In the genomic region with DNA sequence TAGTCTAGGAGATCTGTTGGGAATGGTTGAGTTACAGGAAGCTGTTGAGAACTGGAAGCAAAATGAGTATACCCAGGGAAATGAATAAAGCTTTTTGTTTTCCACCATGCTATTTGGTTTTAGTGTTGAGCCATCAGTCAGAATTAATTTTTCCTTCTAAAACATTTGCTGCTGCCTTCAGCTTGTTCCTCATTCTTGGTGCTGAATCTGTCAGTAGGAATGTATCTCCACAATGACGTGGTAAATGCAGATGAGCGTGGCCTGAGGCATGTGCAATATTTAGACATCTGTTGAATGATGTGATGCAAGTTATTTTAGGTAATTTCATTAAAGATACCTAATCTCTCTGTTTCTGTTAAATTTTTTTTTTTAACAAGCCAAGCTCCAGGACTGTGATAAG, we compare ENCODE assay signal across 10 cellular contexts. TPM values are rescaled to one million over a fixed set of nuclear protein-coding genes. Genes with fewer than 3 reads are reported as not detected.
DNase-seq lines count a peak whose midpoint lies in the region; ATAC-seq and TF ChIP-seq lines count a peak whose summit lies in the region.
"Had no signal": no experiment of that assay in that cellular context is flagged by ENCODE, and none has a peak within 500 bp of the region (broad histone marks: within the 10 kb centered on the region; RNA-seq: fewer than 3 reads in every experiment).

No MANE protein-coding gene starts in this region.

- no peak for ATAC-seq in left lung

- no peak overlapping the region for H3K27ac ChIP-seq in trophoblast cell (ENCODE audit: low read depth, low read length)
- peak overlapping the region in 1 of 2 donors; percentile 33 for H3K27ac ChIP-seq in left lung

- no peak overlapping the region for H3K23ac ChIP-seq in trophoblast cell (ENCODE audit: low read length)

- no peak overlapping the region for H3K18ac ChIP-seq in trophoblast cell (ENCODE audit: low read length)

- H3K4me2 ChIP-seq in trophoblast cell (ENCODE audit: low read length) = no peak overlapping the region

- H3K9ac ChIP-seq in trophoblast cell (ENCODE audit: low read length) = no peak overlapping the region

- H3K4me1 Mint-ChIP-seq in chondrocyte (ENCODE audit: low read depth) = peaks cover 90% of the 10 kb centered on the region

- peaks cover 34 to 48% of the 10 kb centered on the region in 2 experiments for H3K36me3 ChIP-seq in trophoblast cell (ENCODE audit: control insufficient read depth in 1 of 2, insufficient read depth in 2 of 2, low read length in 2 of 2)
- H3K36me3 ChIP-seq in left lung = peaks cover 5 to 88% of the 10 kb centered on the region in 2 donors

- H3K4me3 ChIP-seq in trophoblast cell (ENCODE audit: low read depth, low read length) (no peak overlapping the region), left lung (no peak overlapping the region)

- no peak overlapping the region for H2AK5ac ChIP-seq in trophoblast cell (ENCODE audit: low read length)

- no peak overlapping the region for H2AFZ ChIP-seq in trophoblast cell (ENCODE audit: insufficient read depth, low read length, poor library complexity)

- peaks cover 33% of the 10 kb centered on the region for H3K79me2 ChIP-seq in trophoblast cell (ENCODE audit: control insufficient read depth, insufficient read depth, low read length, poor library complexity)

- H3K4me1 ChIP-seq in trophoblast cell (ENCODE audit: control insufficient read depth in 1 of 2, insufficient read depth in 2 of 2, low read length in 2 of 2) = peaks cover 0 to 4% of the 10 kb centered on the region in 2 experiments
- H3K4me1 ChIP-seq in left lung = peaks cover 29 to 98% of the 10 kb centered on the region in 2 donors

- no peak overlapping the region for H4K12ac ChIP-seq in trophoblast cell (ENCODE audit: low read depth, low read length)

- no peak overlapping the region for H4K91ac ChIP-seq in trophoblast cell (ENCODE audit: low read depth, low read length)

- no peak overlapping the region for H4K8ac ChIP-seq in trophoblast cell (ENCODE audit: low read depth, low read length)

- H3K27me3 Mint-ChIP-seq in chondrocyte (ENCODE audit: low read depth) = no peaks in the 10 kb centered on the region

- no CpG with 5 or more reads among the region's 2 CpGs for WGBS in trophoblast cell (ENCODE audit: extremely low coverage, insufficient coverage, insufficient read length)

- H3K4me3 Mint-ChIP-seq in chondrocyte (ENCODE audit: unreplicated experiment) = no peak overlapping the region

- peaks cover 36% of the 10 kb centered on the region for H3K36me3 Mint-ChIP-seq in chondrocyte (ENCODE audit: low read depth)

- H3K27me3 ChIP-seq in trophoblast cell (ENCODE audit: insufficient read depth, low read length) (no peaks in the 10 kb centered on the region), left lung (no peaks in the 10 kb centered on the region)

- H3K27ac Mint-ChIP-seq in chondrocyte (ENCODE audit: unreplicated experiment) = peak overlapping the region; percentile 84

- H3K9me3 Mint-ChIP-seq in chondrocyte (ENCODE audit: low read depth) = no peaks in the 10 kb centered on the region

- H3K9me3 ChIP-seq in trophoblast cell (ENCODE audit: insufficient read depth, low read depth, low read length) = no peaks in the 10 kb centered on the region
- H3K9me3 ChIP-seq in left lung = no peaks in the 10 kb centered on the region

- peak overlapping the region; percentile 22 for H3K4ac ChIP-seq in trophoblast cell (ENCODE audit: low read depth, low read length)

- DNase-seq in ELR (ENCODE audit: low read depth) (peak; percentile 89), OCI-M1 (lab: John Stamatoyannopoulos, UW) (peak; percentile 3), chondrocyte (ENCODE audit: low spot score) (no peak), trophoblast cell (peak; percentile 85 to 94), left lung (no peak), DMS 273 (lab: John Stamatoyannopoulos, UW; ENCODE audit: unreplicated experiment) (no peak), HPDE6-E6E7 (ENCODE audit: extremely low spot score) (no peak), NCI-H748 treated with DMSO at 0.1 percent for 48 hours (lab: John Stamatoyannopoulos, UW) (no peak)
- DNase-seq: activated CD4-positive, alpha-beta T cell treated with anti-CD3 and anti-CD28 coated beads, Interleukin-2, amount 50 U/mL, for 4 hours; NCI-H2171 treated with DMSO at 0.1 percent for 48 hours had no signal

- H3K14ac ChIP-seq in trophoblast cell (ENCODE audit: low read length) = no peak overlapping the region

- no peak overlapping the region for H2BK12ac ChIP-seq in trophoblast cell (ENCODE audit: low read length)

- H2BK120ac ChIP-seq in trophoblast cell (ENCODE audit: insufficient read depth, low read length, poor library complexity) = no peak overlapping the region

- no peaks in the 10 kb centered on the region for H3K79me1 ChIP-seq in trophoblast cell (ENCODE audit: low read length)

- H2BK5ac ChIP-seq in trophoblast cell (ENCODE audit: low read depth, low read length, poor library complexity) = no peak overlapping the region

- intact Hi-C loops in left lung (cut with DNase I) = no loop called here

- TF ChIP-seq CTCF in chondrocyte (IDR thresholded peaks at IDR 0.05) (no peak), left lung (IDR thresholded peaks at IDR 0.05) (no peak)

RNA-seq across cellular contexts. Expression of gene HAPSTR1, which starts 10.9 kb away (rescaled TPM):
- total RNA-seq in chondrocyte (82.5 to 84.3 TPM (median 83.0 TPM) in 3 replicates), left lung (10 to 100 TPM; 53.5 to 62.8 TPM)
- 60.4 and 60.6 TPM in 2 replicates for polyA plus RNA-seq in trophoblast cell (2013)

Comparison
In these comparisons a context has a peak if more than half of its experiments do, and no peak if none do; other contexts are left out.
1. DNase-seq: peak in ELR (single experiment), OCI-M1 (single experiment) and trophoblast cell (2 of 2); none in chondrocyte (single experiment), left lung (0 of 2), DMS 273 (single experiment), HPDE6-E6E7 (single experiment) and NCI-H748 treated with DMSO at 0.1 percent for 48 hours (single experiment).